Comparison of ENCODE assay signal across 1 cellular context in the genomic region with DNA sequence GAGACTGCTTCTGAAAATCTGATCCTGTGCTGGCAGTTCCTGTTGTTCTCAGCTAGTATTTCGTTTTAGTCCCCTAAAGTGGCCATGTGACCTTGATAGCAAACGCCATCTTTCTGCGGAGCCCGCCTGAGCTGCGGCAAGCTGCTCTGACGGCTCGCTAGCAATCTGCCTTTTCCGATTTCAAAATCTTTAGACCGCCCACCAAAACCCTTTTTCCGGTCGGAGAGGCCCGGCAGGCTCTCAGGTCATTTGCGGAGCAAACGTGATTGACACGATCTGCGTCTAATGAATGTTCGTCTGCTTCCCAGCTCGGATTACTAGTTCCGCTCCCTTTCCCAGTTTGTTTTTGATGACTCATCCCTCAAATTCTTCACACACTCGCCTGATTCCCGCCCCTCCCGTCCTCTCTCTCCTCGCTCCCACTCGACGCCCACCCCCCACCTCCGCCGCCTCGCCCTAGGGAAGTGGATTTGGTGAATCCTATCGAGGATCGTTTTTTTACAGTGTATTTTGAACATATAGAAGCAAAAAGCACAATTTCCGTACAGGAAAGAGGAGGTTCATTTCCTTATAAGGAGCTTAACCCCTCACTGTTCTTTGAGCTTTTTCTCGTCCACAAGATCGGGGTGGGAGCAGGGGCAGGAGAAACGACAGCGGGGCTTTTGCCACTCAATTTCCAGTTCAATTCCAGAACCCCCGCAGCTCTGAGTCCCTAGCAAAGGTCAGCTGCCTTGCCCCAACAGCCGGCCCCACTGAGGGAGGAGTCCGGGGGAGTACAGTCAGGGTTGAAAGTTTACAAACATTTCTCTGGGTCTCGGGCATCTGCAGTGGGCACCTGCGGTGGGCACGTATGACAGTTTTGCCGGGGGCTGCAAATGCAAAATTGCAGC.
A peak's percentile ranks its signal among the peaks of the same experiment; 100 is the strongest.
TF ChIP-seq lines count a peak whose summit lies in the region.

No MANE protein-coding gene starts in this region.

TF ChIP-seq in K562, 482 proteins besides CTCF, POLR2A, EP300 and RAD21 (continued from another document and continues in another):
- TF ChIP-seq DEAF1 (CRISPR knock-in tag; IDR thresholded peaks at IDR 0.05): no peak
- peak; percentile 65 for TF ChIP-seq SP2 (IDR thresholded peaks at IDR 0.05; ENCODE audit: extremely low read depth, low read depth, low read length, poor library complexity, severe bottlenecking)
- no peak for TF ChIP-seq ZNF76 (CRISPR knock-in tag; IDR thresholded peaks at IDR 0.05; ENCODE audit: borderline replicate concordance)
- peak; percentile 95 for TF ChIP-seq POLR2H (tag; IDR thresholded peaks at IDR 0.05; ENCODE audit: low read depth)
- TF ChIP-seq NFIC (IDR thresholded peaks at IDR 0.05): no peak
- TF ChIP-seq ESRRA (IDR thresholded peaks at IDR 0.05; ENCODE audit: borderline replicate concordance, low read depth): peak; percentile 91
- no peak for TF ChIP-seq MECOM (CRISPR knock-in tag; IDR thresholded peaks at IDR 0.05)
- no peak for TF ChIP-seq RHOXF2B (CRISPR knock-in tag; conservative IDR thresholded peaks at IDR 0.05)
- TF ChIP-seq, protein P1, sequence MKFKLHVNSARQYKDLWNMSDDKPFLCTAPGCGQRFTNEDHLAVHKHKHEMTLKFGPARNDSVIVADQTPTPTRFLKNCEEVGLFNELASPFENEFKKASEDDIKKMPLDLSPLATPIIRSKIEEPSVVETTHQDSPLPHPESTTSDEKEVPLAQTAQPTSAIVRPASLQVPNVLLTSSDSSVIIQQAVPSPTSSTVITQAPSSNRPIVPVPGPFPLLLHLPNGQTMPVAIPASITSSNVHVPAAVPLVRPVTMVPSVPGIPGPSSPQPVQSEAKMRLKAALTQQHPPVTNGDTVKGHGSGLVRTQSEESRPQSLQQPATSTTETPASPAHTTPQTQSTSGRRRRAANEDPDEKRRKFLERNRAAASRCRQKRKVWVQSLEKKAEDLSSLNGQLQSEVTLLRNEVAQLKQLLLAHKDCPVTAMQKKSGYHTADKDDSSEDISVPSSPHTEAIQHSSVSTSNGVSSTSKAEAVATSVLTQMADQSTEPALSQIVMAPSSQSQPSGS (CRISPR knock-in tag; IDR thresholded peaks at IDR 0.05): no peak
- TF ChIP-seq NCOR1 (IDR thresholded peaks at IDR 0.05): no peak; the same call in 1 of the 2 replicates
- TF ChIP-seq, protein P2, sequence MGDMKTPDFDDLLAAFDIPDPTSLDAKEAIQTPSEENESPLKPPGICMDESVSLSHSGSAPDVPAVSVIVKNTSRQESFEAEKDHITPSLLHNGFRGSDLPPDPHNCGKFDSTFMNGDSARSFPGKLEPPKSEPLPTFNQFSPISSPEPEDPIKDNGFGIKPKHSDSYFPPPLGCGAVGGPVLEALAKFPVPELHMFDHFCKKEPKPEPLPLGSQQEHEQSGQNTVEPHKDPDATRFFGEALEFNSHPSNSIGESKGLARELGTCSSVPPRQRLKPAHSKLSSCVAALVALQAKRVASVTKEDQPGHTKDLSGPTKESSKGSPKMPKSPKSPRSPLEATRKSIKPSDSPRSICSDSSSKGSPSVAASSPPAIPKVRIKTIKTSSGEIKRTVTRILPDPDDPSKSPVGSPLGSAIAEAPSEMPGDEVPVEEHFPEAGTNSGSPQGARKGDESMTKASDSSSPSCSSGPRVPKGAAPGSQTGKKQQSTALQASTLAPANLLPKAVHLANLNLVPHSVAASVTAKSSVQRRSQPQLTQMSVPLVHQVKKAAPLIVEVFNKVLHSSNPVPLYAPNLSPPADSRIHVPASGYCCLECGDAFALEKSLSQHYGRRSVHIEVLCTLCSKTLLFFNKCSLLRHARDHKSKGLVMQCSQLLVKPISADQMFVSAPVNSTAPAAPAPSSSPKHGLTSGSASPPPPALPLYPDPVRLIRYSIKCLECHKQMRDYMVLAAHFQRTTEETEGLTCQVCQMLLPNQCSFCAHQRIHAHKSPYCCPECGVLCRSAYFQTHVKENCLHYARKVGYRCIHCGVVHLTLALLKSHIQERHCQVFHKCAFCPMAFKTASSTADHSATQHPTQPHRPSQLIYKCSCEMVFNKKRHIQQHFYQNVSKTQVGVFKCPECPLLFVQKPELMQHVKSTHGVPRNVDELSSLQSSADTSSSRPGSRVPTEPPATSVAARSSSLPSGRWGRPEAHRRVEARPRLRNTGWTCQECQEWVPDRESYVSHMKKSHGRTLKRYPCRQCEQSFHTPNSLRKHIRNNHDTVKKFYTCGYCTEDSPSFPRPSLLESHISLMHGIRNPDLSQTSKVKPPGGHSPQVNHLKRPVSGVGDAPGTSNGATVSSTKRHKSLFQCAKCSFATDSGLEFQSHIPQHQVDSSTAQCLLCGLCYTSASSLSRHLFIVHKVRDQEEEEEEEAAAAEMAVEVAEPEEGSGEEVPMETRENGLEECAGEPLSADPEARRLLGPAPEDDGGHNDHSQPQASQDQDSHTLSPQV (IDR thresholded peaks at IDR 0.05): peak; percentile 69; the same call in 1 of the 2 replicates
- no peak for TF ChIP-seq THRB (CRISPR knock-in tag; conservative IDR thresholded peaks at IDR 0.05)
- no peak for TF ChIP-seq HIVEP1 (CRISPR knock-in tag; IDR thresholded peaks at IDR 0.05)
- TF ChIP-seq AFF1 (IDR thresholded peaks at IDR 0.05; ENCODE audit: low read depth in 1 of 2, partially characterized antibody in 2 of 2): no peak
- no peak for TF ChIP-seq STAT5B (CRISPR knock-in tag; IDR thresholded peaks at IDR 0.05)
- TF ChIP-seq HDAC6 (IDR thresholded peaks at IDR 0.05; ENCODE audit: low read depth, low read length): no peak
- TF ChIP-seq HINFP (tag; conservative IDR thresholded peaks at IDR 0.05; ENCODE audit: low read depth): no peak
- no peak for TF ChIP-seq HNRNPUL1 (IDR thresholded peaks at IDR 0.05; ENCODE audit: low read length)
- no peak for TF ChIP-seq SIRT6 (IDR thresholded peaks at IDR 0.05; ENCODE audit: low read depth, low read length)
- peak; percentile 75 for TF ChIP-seq DPF2 (IDR thresholded peaks at IDR 0.05)
- TF ChIP-seq LARP7 (IDR thresholded peaks at IDR 0.05): no peak
- no peak for TF ChIP-seq ZNF507 (tag; conservative IDR thresholded peaks at IDR 0.05)
- TF ChIP-seq RBM17 (IDR thresholded peaks at IDR 0.05; ENCODE audit: borderline replicate concordance, low read depth, low read length): no peak
- TF ChIP-seq KLF1 (tag; IDR thresholded peaks at IDR 0.05): no peak
- no peak for TF ChIP-seq SRSF9 (IDR thresholded peaks at IDR 0.05; ENCODE audit: borderline replicate concordance, low read depth, low read length)
- no peak for TF ChIP-seq HMGN3 (IDR thresholded peaks at IDR 0.05; ENCODE audit: borderline replicate concordance, extremely low read depth, insufficient read length, low read depth, low read length)
- TF ChIP-seq RBBP5 (IDR thresholded peaks at IDR 0.05; ENCODE audit: borderline replicate concordance, insufficient read depth, low read length, poor library complexity, severe bottlenecking): no peak
- TF ChIP-seq POLR3G (IDR thresholded peaks at IDR 0.05; ENCODE audit: extremely low read depth, insufficient read length, insufficient replicate concordance): no peak
- peak; percentile 46; the same call in 1 of the 2 replicates for TF ChIP-seq BACH1 (tag; IDR thresholded peaks at IDR 0.05)
- TF ChIP-seq TAF15 (IDR thresholded peaks at IDR 0.05; ENCODE audit: low read depth, low read length): no peak
- TF ChIP-seq ZFP30 (CRISPR knock-in tag; IDR thresholded peaks at IDR 0.05; ENCODE audit: borderline replicate concordance): no peak
- TF ChIP-seq, protein P3, sequence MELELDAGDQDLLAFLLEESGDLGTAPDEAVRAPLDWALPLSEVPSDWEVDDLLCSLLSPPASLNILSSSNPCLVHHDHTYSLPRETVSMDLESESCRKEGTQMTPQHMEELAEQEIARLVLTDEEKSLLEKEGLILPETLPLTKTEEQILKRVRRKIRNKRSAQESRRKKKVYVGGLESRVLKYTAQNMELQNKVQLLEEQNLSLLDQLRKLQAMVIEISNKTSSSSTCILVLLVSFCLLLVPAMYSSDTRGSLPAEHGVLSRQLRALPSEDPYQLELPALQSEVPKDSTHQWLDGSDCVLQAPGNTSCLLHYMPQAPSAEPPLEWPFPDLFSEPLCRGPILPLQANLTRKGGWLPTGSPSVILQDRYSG (tag; conservative IDR thresholded peaks at IDR 0.05; ENCODE audit: low read depth): no peak; the same call in 1 of the 2 replicates
- TF ChIP-seq E2F4 (CRISPR knock-in tag; IDR thresholded peaks at IDR 0.05; ENCODE audit: low read depth): no peak
- TF ChIP-seq ARID2 (IDR thresholded peaks at IDR 0.05): no peak
